In genomic region chr14:68792022-68792829, GRCh38 we compare ENCODE assay signal across 8 cellular contexts. TPM values are rescaled to one million over a fixed set of nuclear protein-coding genes. Genes with fewer than 3 reads are reported as not detected.
DNase-seq lines count a peak whose midpoint lies in the region; ATAC-seq and TF ChIP-seq lines count a peak whose summit lies in the region.

No MANE protein-coding gene starts in this region.

- H3K4me1 ChIP-seq in HUES6 (ENCODE audit: control insufficient read depth, insufficient read depth, low read length) (peaks cover 25% of the 10 kb centered on the region), iPS-20b (ENCODE audit: insufficient read depth, low read length) (peaks cover 17% of the 10 kb centered on the region)

- H3K4me1 Mint-ChIP-seq in activated naive CD8-positive, alpha-beta T cell treated with anti-CD3 and anti-CD28 coated beads, Interleukin-2, amount 10 ng/mL, durations not matched to agents 7 days and 5 days, result peaks cover 48% of the 10 kb centered on the region
- peaks cover 44 to 81% of the 10 kb centered on the region in 2 donors for H3K4me1 Mint-ChIP-seq in stimulated activated naive B cell treated with anti-CD40 and anti-IgM and Interleukin-4, amounts not matched to agents 10 μg/mL and 1 μg/mL and 100 μg/mL, for 72 hours

- H3K4me3 ChIP-seq in AG09309 (ENCODE audit: control insufficient read depth, low read depth, low read length) (peak overlapping the region; percentile 89), HUES6 (ENCODE audit: low read depth, low read length) (peak overlapping the region; percentile 96), iPS-20b (ENCODE audit: low read length) (peak overlapping the region; percentile 100)

- H3K27ac ChIP-seq in HUES6 (ENCODE audit: low read depth, low read length), result peak overlapping the region; percentile 100
- peak overlapping the region; percentile 100 for H3K27ac ChIP-seq in iPS-20b (ENCODE audit: low read length)

- H3K9me3 ChIP-seq in HUES6 (ENCODE audit: control insufficient read depth, insufficient read depth, low read depth, low read length) (no peaks in the 10 kb centered on the region), iPS-20b (ENCODE audit: insufficient read depth, low read depth, low read length) (no peaks in the 10 kb centered on the region)

- peaks cover 29% of the 10 kb centered on the region for H3K36me3 Mint-ChIP-seq in activated naive CD8-positive, alpha-beta T cell treated with anti-CD3 and anti-CD28 coated beads, Interleukin-2, amount 10 ng/mL, durations not matched to agents 7 days and 5 days
- peaks cover 62 to 78% of the 10 kb centered on the region in 2 donors for H3K36me3 Mint-ChIP-seq in stimulated activated naive B cell treated with anti-CD40 and anti-IgM and Interleukin-4, amounts not matched to agents 10 μg/mL and 1 μg/mL and 100 μg/mL, for 72 hours

- H3K9me3 Mint-ChIP-seq in activated naive CD8-positive, alpha-beta T cell treated with anti-CD3 and anti-CD28 coated beads, Interleukin-2, amount 10 ng/mL, durations not matched to agents 7 days and 5 days, result no peaks in the 10 kb centered on the region
- H3K9me3 Mint-ChIP-seq in stimulated activated naive B cell treated with anti-CD40 and anti-IgM and Interleukin-4, amounts not matched to agents 10 μg/mL and 1 μg/mL and 100 μg/mL, for 72 hours, result peaks cover 0 to 2% of the 10 kb centered on the region in 2 donors

- H3K27ac Mint-ChIP-seq in activated naive CD8-positive, alpha-beta T cell treated with anti-CD3 and anti-CD28 coated beads, Interleukin-2, amount 10 ng/mL, durations not matched to agents 7 days and 5 days, result peak overlapping the region; percentile 100
- peak overlapping the region; percentile 100 for H3K27ac Mint-ChIP-seq in stimulated activated naive B cell treated with anti-CD40 and anti-IgM and Interleukin-4, amounts not matched to agents 10 μg/mL and 1 μg/mL and 100 μg/mL, for 72 hours

- ATAC-seq in activated naive CD8-positive, alpha-beta T cell treated with anti-CD3 and anti-CD28 coated beads, Interleukin-2, amount 10 ng/mL, durations not matched to agents 7 days and 5 days (ENCODE audit: low read depth), result no peak
- ATAC-seq in stimulated activated naive B cell treated with anti-CD40 and anti-IgM and Interleukin-4, amounts not matched to agents 10 μg/mL and 1 μg/mL and 100 μg/mL, for 72 hours (replicated peaks), result no peak
- ATAC-seq in HG03520 (IDR thresholded peaks at IDR 0.05; ENCODE audit: unreplicated experiment) (no peak), GM19455 (IDR thresholded peaks at IDR 0.05; ENCODE audit: unreplicated experiment) (no peak)

- peak overlapping the region; percentile 89 for H3K4me3 Mint-ChIP-seq in activated naive CD8-positive, alpha-beta T cell treated with anti-CD3 and anti-CD28 coated beads, Interleukin-2, amount 10 ng/mL, durations not matched to agents 7 days and 5 days
- peak overlapping the region; percentile 96 to 99 for H3K4me3 Mint-ChIP-seq in stimulated activated naive B cell treated with anti-CD40 and anti-IgM and Interleukin-4, amounts not matched to agents 10 μg/mL and 1 μg/mL and 100 μg/mL, for 72 hours

- DNase-seq in AG09309 (ENCODE audit: low read depth) (no peak), RKO (ENCODE audit: low spot score) (no peak)
- peak; percentile 62 for DNase-seq in activated naive CD8-positive, alpha-beta T cell treated with anti-CD3 and anti-CD28 coated beads, Interleukin-2, amount 10 ng/mL, durations not matched to agents 7 days and 5 days
- no peak for DNase-seq in stimulated activated naive B cell treated with anti-CD40 and anti-IgM and Interleukin-4, amounts not matched to agents 10 μg/mL and 1 μg/mL and 100 μg/mL, for 72 hours

- POLR2A ChIA-PET in activated naive CD8-positive, alpha-beta T cell treated with anti-CD3 and anti-CD28 coated beads, Interleukin-2, amount 10 ng/mL, durations not matched to agents 7 days and 5 days (lab: Charles Lee), result interaction anchor here (0.5 to 8.3 kb wide), 18 partner anchors 11 to 1304 kb away, joined by 3 to 295 read pairs (median 5); partner anchors contain the start of gene TMEM229B

- H3K36me3 ChIP-seq in HUES6 (ENCODE audit: control insufficient read depth, insufficient read depth, low read length), result peaks cover 51% of the 10 kb centered on the region
- H3K36me3 ChIP-seq in iPS-20b (ENCODE audit: insufficient read depth, low read depth, low read length), result peaks cover 55% of the 10 kb centered on the region

- TF ChIP-seq CTCF in AG09309 (IDR thresholded peaks at IDR 0.05; ENCODE audit: control insufficient read depth, insufficient read depth, low read depth, low read length, missing control alignments), result no peak

- H3K27me3 ChIP-seq in HUES6 (ENCODE audit: control insufficient read depth, insufficient read depth, low read length), result no peaks in the 10 kb centered on the region
- no peaks in the 10 kb centered on the region for H3K27me3 ChIP-seq in iPS-20b (ENCODE audit: insufficient read depth, low read length)

- no peaks in the 10 kb centered on the region for H3K27me3 Mint-ChIP-seq in activated naive CD8-positive, alpha-beta T cell treated with anti-CD3 and anti-CD28 coated beads, Interleukin-2, amount 10 ng/mL, durations not matched to agents 7 days and 5 days
- peaks cover 4 to 7% of the 10 kb centered on the region in 2 donors for H3K27me3 Mint-ChIP-seq in stimulated activated naive B cell treated with anti-CD40 and anti-IgM and Interleukin-4, amounts not matched to agents 10 μg/mL and 1 μg/mL and 100 μg/mL, for 72 hours

- H3K9ac ChIP-seq in HUES6 (ENCODE audit: low read length) (peak overlapping the region; percentile 98), iPS-20b (ENCODE audit: low read depth, low read length) (peak overlapping the region; percentile 100)

RNA-seq across cellular contexts. Expression of gene ZFP36L1, which starts 0.6 kb away (rescaled TPM):
- total RNA-seq in activated naive CD8-positive, alpha-beta T cell treated with anti-CD3 and anti-CD28 coated beads, Interleukin-2, amount 10 ng/mL, durations not matched to agents 7 days and 5 days, result 100 to 1,000 TPM; 114 to 130 TPM
